1 cellular context compared by ENCODE assay signal in the genomic region with DNA sequence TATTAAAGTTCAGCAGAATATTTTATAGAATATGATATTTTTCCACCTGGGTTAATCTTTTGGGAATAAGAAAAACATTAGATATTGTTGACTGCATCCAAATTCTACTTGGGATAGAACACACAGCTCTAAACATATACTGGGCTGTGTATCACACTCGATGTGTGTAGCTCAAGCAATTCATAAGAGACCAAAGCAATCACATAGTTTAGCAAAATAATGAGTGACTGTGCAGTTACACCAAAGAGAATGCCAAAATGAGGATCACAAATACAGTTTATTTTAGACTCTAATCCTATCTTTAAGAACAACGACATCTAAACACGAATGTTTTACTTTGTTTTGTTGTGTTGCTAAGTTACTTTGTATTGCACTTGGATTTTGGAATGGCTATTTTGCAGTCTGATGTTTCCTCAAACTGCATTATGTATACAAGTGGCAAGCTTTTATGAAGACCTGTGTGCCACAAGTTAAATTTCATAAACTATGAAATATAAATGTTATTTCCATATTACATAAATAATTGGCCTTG.
TF ChIP-seq lines count a peak whose summit lies in the region.

No MANE protein-coding gene starts in this region.

TF ChIP-seq in SK-N-SH, 30 proteins besides CTCF, POLR2A, EP300 and RAD21 (continued from another document):
- TF ChIP-seq, protein P1, sequence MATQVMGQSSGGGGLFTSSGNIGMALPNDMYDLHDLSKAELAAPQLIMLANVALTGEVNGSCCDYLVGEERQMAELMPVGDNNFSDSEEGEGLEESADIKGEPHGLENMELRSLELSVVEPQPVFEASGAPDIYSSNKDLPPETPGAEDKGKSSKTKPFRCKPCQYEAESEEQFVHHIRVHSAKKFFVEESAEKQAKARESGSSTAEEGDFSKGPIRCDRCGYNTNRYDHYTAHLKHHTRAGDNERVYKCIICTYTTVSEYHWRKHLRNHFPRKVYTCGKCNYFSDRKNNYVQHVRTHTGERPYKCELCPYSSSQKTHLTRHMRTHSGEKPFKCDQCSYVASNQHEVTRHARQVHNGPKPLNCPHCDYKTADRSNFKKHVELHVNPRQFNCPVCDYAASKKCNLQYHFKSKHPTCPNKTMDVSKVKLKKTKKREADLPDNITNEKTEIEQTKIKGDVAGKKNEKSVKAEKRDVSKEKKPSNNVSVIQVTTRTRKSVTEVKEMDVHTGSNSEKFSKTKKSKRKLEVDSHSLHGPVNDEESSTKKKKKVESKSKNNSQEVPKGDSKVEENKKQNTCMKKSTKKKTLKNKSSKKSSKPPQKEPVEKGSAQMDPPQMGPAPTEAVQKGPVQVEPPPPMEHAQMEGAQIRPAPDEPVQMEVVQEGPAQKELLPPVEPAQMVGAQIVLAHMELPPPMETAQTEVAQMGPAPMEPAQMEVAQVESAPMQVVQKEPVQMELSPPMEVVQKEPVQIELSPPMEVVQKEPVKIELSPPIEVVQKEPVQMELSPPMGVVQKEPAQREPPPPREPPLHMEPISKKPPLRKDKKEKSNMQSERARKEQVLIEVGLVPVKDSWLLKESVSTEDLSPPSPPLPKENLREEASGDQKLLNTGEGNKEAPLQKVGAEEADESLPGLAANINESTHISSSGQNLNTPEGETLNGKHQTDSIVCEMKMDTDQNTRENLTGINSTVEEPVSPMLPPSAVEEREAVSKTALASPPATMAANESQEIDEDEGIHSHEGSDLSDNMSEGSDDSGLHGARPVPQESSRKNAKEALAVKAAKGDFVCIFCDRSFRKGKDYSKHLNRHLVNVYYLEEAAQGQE (IDR thresholded peaks at IDR 0.05; ENCODE audit: low read depth, low read length) = no peak
- TF ChIP-seq RXRA (IDR thresholded peaks at IDR 0.05; ENCODE audit: borderline replicate concordance, low read depth) = no peak
